ENCODE assay signal across 8 cellular contexts in genomic region chr22:25203082-25203481, GRCh38. TPM values are rescaled to one million over a fixed set of nuclear protein-coding genes. Genes with fewer than 3 reads are reported as not detected.
"Had no signal": no experiment of that assay in that cellular context is flagged by ENCODE, and none has a peak within 500 bp of the region (broad histone marks: within the 10 kb centered on the region; RNA-seq: fewer than 3 reads in every experiment).

No MANE protein-coding gene starts in this region.

- H3K27ac ChIP-seq: GM23248, HL-60 had no signal

- H3K36me3 ChIP-seq: HAP-1 had no signal

- H3K9ac ChIP-seq: GM23248 had no signal

- H2AFZ ChIP-seq: GM23248 had no signal

- DNase-seq: GOT3 had no signal

- H3K4me3 ChIP-seq: GM23248, HAP-1 had no signal

- H3K4me1 ChIP-seq: HAP-1 had no signal

- H3K9me3 ChIP-seq: HAP-1 had no signal

RNA-seq across cellular contexts. Expression of gene CRYBB3, which starts 3.4 kb away (rescaled TPM):
- total RNA-seq: GM23248, H4, HFFc6, HT1080, IMR-90 had no signal
- polyA plus RNA-seq: GM23248, IMR-90 had no signal

RNA-seq across cellular contexts. Expression of gene CRYBB2, which starts 16.4 kb away (rescaled TPM):
- total RNA-seq: GM23248, HT1080, IMR-90 had no signal
- polyA plus RNA-seq: GM23248, IMR-90 had no signal
